Comparison of ENCODE assay signal across 14 cellular contexts in genomic region chr11:64115751-64116522, GRCh38. TPM values are rescaled to one million over a fixed set of nuclear protein-coding genes. Genes with fewer than 3 reads are reported as not detected.
DNase-seq lines count a peak whose midpoint lies in the region; ATAC-seq and TF ChIP-seq lines count a peak whose summit lies in the region.
"Had no signal": no experiment of that assay in that cellular context is flagged by ENCODE, and none has a peak within 500 bp of the region (broad histone marks: within the 10 kb centered on the region; RNA-seq: fewer than 3 reads in every experiment).

No MANE protein-coding gene starts in this region.

- H2BK120ac ChIP-seq in neuronal stem cell (ENCODE audit: low read depth, low read length) = no peak overlapping the region

- no peak overlapping the region for H3K27ac ChIP-seq in body of pancreas
- H3K27ac ChIP-seq in neuronal stem cell (replicated peaks; ENCODE audit: low read length) = no peak overlapping the region
- H3K27ac ChIP-seq: GM23248 had no signal

- H3K27ac Mint-ChIP-seq in brain (peak overlapping the region; percentile 22 to 97 (median 80)), type B pancreatic cell (no peak overlapping the region), Caco-2 (ENCODE audit: unreplicated experiment) (no peak overlapping the region)
- H3K27ac Mint-ChIP-seq: CD4-positive, alpha-beta memory T cell; H9 had no signal

- H3K9me3 ChIP-seq in body of pancreas = no peaks in the 10 kb centered on the region
- peaks cover 0 to 7% of the 10 kb centered on the region in 2 donors for H3K9me3 ChIP-seq in neuronal stem cell (replicated peaks in 1 of 2; ENCODE audit: control insufficient read depth in 2 of 2, insufficient read depth in 1 of 2, low read depth in 1 of 2, low read length in 2 of 2)
- H3K9me3 ChIP-seq in Caco-2 = no peaks in the 10 kb centered on the region

- peak overlapping the region; percentile 49 for H2AK5ac ChIP-seq in neuronal stem cell (ENCODE audit: low read depth, low read length)

- peak overlapping the region; percentile 71 for H3K9ac ChIP-seq in neuronal stem cell (ENCODE audit: low read depth, low read length, poor library complexity)
- H3K9ac ChIP-seq: GM23248 had no signal

- H4K91ac ChIP-seq in neuronal stem cell (ENCODE audit: low read depth, low read length, poor library complexity) = peak overlapping the region; percentile 65

- H2BK12ac ChIP-seq in neuronal stem cell (ENCODE audit: low read length) = peak overlapping the region; percentile 75

- peak overlapping the region; percentile 76 for H2BK15ac ChIP-seq in neuronal stem cell (ENCODE audit: low read length)

- H3K27me3 Mint-ChIP-seq in brain = no peaks in the 10 kb centered on the region
- peaks cover 3% of the 10 kb centered on the region for H3K27me3 Mint-ChIP-seq in type B pancreatic cell
- no peaks in the 10 kb centered on the region for H3K27me3 Mint-ChIP-seq in Caco-2 (ENCODE audit: insufficient read depth, unreplicated experiment)
- H3K27me3 Mint-ChIP-seq: CD4-positive, alpha-beta memory T cell had no signal

- TF ChIP-seq CTCF in body of pancreas (IDR thresholded peaks at IDR 0.05) (no peak), brain (conservative IDR thresholded peaks at IDR 0.05) (no peak), type B pancreatic cell (conservative IDR thresholded peaks at IDR 0.05) (no peak), Caco-2 (IDR thresholded peaks at IDR 0.05; ENCODE audit: insufficient read depth in 1 of 2, low read depth in 1 of 2, low read length in 1 of 2, severe bottlenecking in 1 of 2, unreplicated experiment in 1 of 2) (no peak)

- peaks cover 35% of the 10 kb centered on the region for H3K36me3 Mint-ChIP-seq in brain
- H3K36me3 Mint-ChIP-seq in type B pancreatic cell = peaks cover 3% of the 10 kb centered on the region
- H3K36me3 Mint-ChIP-seq in Caco-2 (ENCODE audit: insufficient read depth, unreplicated experiment) = no peaks in the 10 kb centered on the region
- H3K36me3 Mint-ChIP-seq: CD4-positive, alpha-beta memory T cell had no signal

- peaks cover 44% of the 10 kb centered on the region for H3K4me1 Mint-ChIP-seq in brain
- peaks cover 29% of the 10 kb centered on the region for H3K4me1 Mint-ChIP-seq in type B pancreatic cell (ENCODE audit: unreplicated experiment)
- H3K4me1 Mint-ChIP-seq in Caco-2 (ENCODE audit: low read depth, unreplicated experiment) = no peaks in the 10 kb centered on the region
- H3K4me1 Mint-ChIP-seq: CD4-positive, alpha-beta memory T cell had no signal

- H3K18ac ChIP-seq in neuronal stem cell (ENCODE audit: low read length) = peak overlapping the region; percentile 52

- no peaks in the 10 kb centered on the region for H3K27me3 ChIP-seq in body of pancreas
- peaks cover 0 to 4% (median 0%) of the 10 kb centered on the region in 3 experiments for H3K27me3 ChIP-seq in neuronal stem cell (ENCODE audit: control insufficient read depth in 3 of 3, insufficient read depth in 3 of 3, low read depth in 1 of 3, low read length in 3 of 3)
- no peaks in the 10 kb centered on the region for H3K27me3 ChIP-seq in Caco-2 (replicated peaks; ENCODE audit: control insufficient read depth, insufficient read depth, low read length)

- CTCF ChIA-PET in Caco-2 (lab: Charles Lee) = no interaction called here

- no peak overlapping the region for H4K8ac ChIP-seq in neuronal stem cell (ENCODE audit: low read depth, low read length)

- 89% methylated on average over 27 to 32 of the region's 38 CpGs for WGBS in body of pancreas, 2 donors
- no CpG with 5 or more reads among the region's 38 CpGs for WGBS in neuronal stem cell (ENCODE audit: extremely low coverage in 2 of 2, insufficient read length in 2 of 2, insufficient replicate concordance in 1 of 2), 2 donors

- H3K36me3 ChIP-seq in body of pancreas (replicated peaks in 1 of 2; ENCODE audit: insufficient read depth in 1 of 2, low read depth in 2 of 2) (no peaks in the 10 kb centered on the region), neuronal stem cell (replicated peaks in 1 of 2; ENCODE audit: control insufficient read depth in 2 of 2, insufficient read depth in 2 of 2, low read length in 2 of 2) (peaks cover 0 to 4% of the 10 kb centered on the region in 2 donors), Caco-2 (ENCODE audit: control insufficient read depth, insufficient read depth, low read length) (no peaks in the 10 kb centered on the region)

- H3K4me1 ChIP-seq in body of pancreas (no peaks in the 10 kb centered on the region), neuronal stem cell (ENCODE audit: control insufficient read depth in 2 of 2, insufficient read depth in 1 of 2, low read depth in 1 of 2, low read length in 2 of 2) (peaks cover 18 to 24% of the 10 kb centered on the region in 2 donors), Caco-2 (no peaks in the 10 kb centered on the region)

- H3K14ac ChIP-seq in neuronal stem cell (ENCODE audit: low read length) = no peak overlapping the region

- H3K4me3 Mint-ChIP-seq in brain = peak overlapping the region in 1 of 5 experiments; percentile 31
- H3K4me3 Mint-ChIP-seq in type B pancreatic cell = peak overlapping the region; percentile 1
- H3K4me3 Mint-ChIP-seq in Caco-2 (ENCODE audit: unreplicated experiment) = no peak overlapping the region
- H3K4me3 Mint-ChIP-seq: CD4-positive, alpha-beta memory T cell; H9 had no signal

- intact Hi-C loops in body of pancreas (cut with DNase I) = no loop called here
- intact Hi-C loops in Caco-2 (cut with micrococcal nuclease; ENCODE audit: unreplicated experiment) = no loop called here

- no peak for TF ChIP-seq POLR2A in body of pancreas (IDR thresholded peaks at IDR 0.05)

- H3K4ac ChIP-seq in neuronal stem cell (ENCODE audit: low read length) = peak overlapping the region; percentile 54

- no peak overlapping the region for H2BK5ac ChIP-seq in neuronal stem cell (ENCODE audit: low read length)

- H3K9me3 Mint-ChIP-seq in brain (no peaks in the 10 kb centered on the region), type B pancreatic cell (no peaks in the 10 kb centered on the region), Caco-2 (ENCODE audit: unreplicated experiment) (no peaks in the 10 kb centered on the region)
- H3K9me3 Mint-ChIP-seq: CD4-positive, alpha-beta memory T cell; H9 had no signal

- no peaks in the 10 kb centered on the region for H3K79me1 ChIP-seq in neuronal stem cell (ENCODE audit: low read depth, low read length)

- no peak for DNase-seq in body of pancreas
- no peak for DNase-seq in neuronal stem cell (ENCODE audit: low spot score)
- no peak for DNase-seq in type B pancreatic cell (ENCODE audit: extremely low spot score, unreplicated experiment)
- DNase-seq in Caco-2 = no peak
- DNase-seq: C1 segment of cervical spinal cord; CD4-positive, alpha-beta memory T cell; COR-L47; DMS53; DMS79 treated with DMSO at 0.1 percent for 48 hours; GM23248; H9 had no signal

- peak overlapping the region; percentile 65 for H3K23ac ChIP-seq in neuronal stem cell (ENCODE audit: low read depth, low read length, poor library complexity)

- ATAC-seq in body of pancreas = peak; percentile 12
- ATAC-seq in GM21528 (IDR thresholded peaks at IDR 0.05; ENCODE audit: low FRiP score, unreplicated experiment) = no peak
- ATAC-seq: HCT116 had no signal

- H3K4me3 ChIP-seq in body of pancreas = no peak overlapping the region
- H3K4me3 ChIP-seq in neuronal stem cell (ENCODE audit: low read length in 2 of 2) = no peak overlapping the region
- H3K4me3 ChIP-seq in Caco-2 (ENCODE audit: low read depth, low read length) = no peak overlapping the region
- H3K4me3 ChIP-seq: GM23248 had no signal

- H3K4me2 ChIP-seq in neuronal stem cell (ENCODE audit: insufficient read depth, low read length, poor library complexity, severe bottlenecking) = no peak overlapping the region

- BruUV-seq in Caco-2 (replicated peaks; lab: Mats Ljungman, UMichigan) = no TSS peak

- H2AFZ ChIP-seq in neuronal stem cell (ENCODE audit: low read length) = no peak overlapping the region
- H2AFZ ChIP-seq: GM23248 had no signal

- POLR2A ChIA-PET in Caco-2 (lab: Charles Lee) = no interaction called here

RNA-seq across cellular contexts. Expression of gene MACROD1, which starts 50.0 kb away (rescaled TPM):
- total RNA-seq in body of pancreas (10 to 100 TPM; 24.7 to 65.4 TPM), type B pancreatic cell (ENCODE audit: low replicate concordance) (21.1 and 22.3 TPM in 2 replicates), Caco-2 (2022) (24.0 and 29.6 TPM in 2 replicates)
- polyA plus RNA-seq in brain (ENCODE audit: insufficient read depth, low read depth, low replicate concordance) = 59.5 TPM
- 20.5 TPM for polyA plus RNA-seq in neuronal stem cell (2013, experiment 1 of 2)
- 20.6 TPM for polyA plus RNA-seq in neuronal stem cell (2013, experiment 2 of 2)

Comparison
In these comparisons a context has a peak if more than half of its experiments do, and no peak if none do; other contexts are left out.
1. H3K27ac Mint-ChIP-seq: peak in brain (5 of 5); none in type B pancreatic cell (single experiment) and Caco-2 (single experiment).